In the genomic region with DNA sequence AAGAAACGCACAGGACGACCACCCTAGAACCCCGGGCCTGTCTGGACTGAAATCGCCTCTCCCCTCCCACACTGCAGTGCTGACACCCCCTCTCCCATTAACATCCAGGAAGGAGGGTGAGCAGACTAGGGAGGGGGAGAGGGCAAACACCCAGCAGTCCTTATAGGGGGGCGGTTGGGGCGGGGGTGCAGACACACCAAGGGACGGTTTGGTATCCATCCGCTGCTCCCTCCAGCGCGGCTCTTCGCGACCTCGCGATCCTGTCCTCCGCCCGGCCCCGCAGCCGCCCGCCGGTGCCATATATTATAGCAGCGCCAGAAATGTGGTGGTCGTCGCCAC, we compare ENCODE assay signal across 8 cellular contexts. TPM values are rescaled to one million over a fixed set of nuclear protein-coding genes. Genes with fewer than 3 reads are reported as not detected.
DNase-seq lines count a peak whose midpoint lies in the region; ATAC-seq and TF ChIP-seq lines count a peak whose summit lies in the region.

No MANE protein-coding gene starts in this region.

- no peaks in the 10 kb centered on the region for H3K36me3 ChIP-seq in mucosa of rectum (ENCODE audit: control insufficient read depth in 2 of 2, insufficient read depth in 2 of 2, low read length in 2 of 2)

- no peaks in the 10 kb centered on the region for H3K4me1 ChIP-seq in mucosa of rectum (ENCODE audit: control insufficient read depth in 2 of 2, insufficient read depth in 2 of 2, low read length in 2 of 2)

- peak overlapping the region in 1 of 2 donors; percentile 34 for H3K9ac ChIP-seq in mucosa of rectum (ENCODE audit: low read depth in 1 of 2, low read length in 2 of 2)

- DNase-seq in Right ventricle myocardium inferior (ENCODE audit: missing footprints) (no peak), cardiac septum (ENCODE audit: low spot score) (no peak), dorsolateral prefrontal cortex (no peak), OCI-M2 (lab: John Stamatoyannopoulos, UW; ENCODE audit: unreplicated experiment) (no peak), HUDEP-2 (lab: John Stamatoyannopoulos, UW; ENCODE audit: unreplicated experiment in 76 of 76) (no peak), NCI-H226 (no peak)

- no peaks in the 10 kb centered on the region for H3K9me3 ChIP-seq in mucosa of rectum (ENCODE audit: control insufficient read depth in 2 of 2, low read length in 2 of 2)

- ATAC-seq in Right ventricle myocardium inferior (peak; percentile 3), GM19467 (IDR thresholded peaks at IDR 0.05; ENCODE audit: unreplicated experiment) (no peak)

- H3K27ac ChIP-seq in dorsolateral prefrontal cortex (peak overlapping the region in 50 of 59 donors; percentile 40 to 91 (median 84)), mucosa of rectum (ENCODE audit: low read depth in 2 of 2, low read length in 2 of 2) (no peak overlapping the region)

- H3K27me3 ChIP-seq in dorsolateral prefrontal cortex (peaks cover 0 to 79% (median 5%) of the 10 kb centered on the region in 45 donors), mucosa of rectum (ENCODE audit: control insufficient read depth in 2 of 2, insufficient read depth in 2 of 2, low read length in 2 of 2) (no peaks in the 10 kb centered on the region)

- peak overlapping the region; percentile 38 to 80 (median 67) for H3K4me3 ChIP-seq in dorsolateral prefrontal cortex
- peak overlapping the region; percentile 52 to 69 for H3K4me3 ChIP-seq in mucosa of rectum (ENCODE audit: low read length in 2 of 2)

- intact Hi-C loops in Right ventricle myocardium inferior (cut with DNase I) (loop anchor here (10.0 kb wide), 1 partner anchor 64 kb away; the partner anchor contains the start of gene GPRASP2), cardiac septum (cut with DNase I) (loop anchor here (5.0 kb wide), 1 partner anchor 61 kb away; the partner anchor contains the start of gene GPRASP2), dorsolateral prefrontal cortex (cut with DNase I) (loop anchor here (2.0 to 10.0 kb wide), 3 partner anchors 48 to 136 kb away; partner anchors contain the start of genes GPRASP2 (in 1 of the 2) and TMSB15A (in 1 of the 2))

- no peak for TF ChIP-seq CTCF in dorsolateral prefrontal cortex (IDR thresholded peaks at IDR 0.05 in 54 of 56, conservative IDR thresholded peaks at IDR 0.05 in 2 of 56; ENCODE audit: low read depth in 1 of 56, partially characterized antibody in 56 of 56)

RNA-seq across cellular contexts. Expression of gene GPRASP1, which starts 0.4 kb away (rescaled TPM):
- total RNA-seq in Right ventricle myocardium inferior (4.1 TPM), cardiac septum (8.2 TPM), dorsolateral prefrontal cortex (100 to 1,000 TPM in 78 of 120 experiments, 10 to 100 TPM in 42; 50.9 to 168 (median 113) TPM)

RNA-seq across cellular contexts. Expression of gene ARMCX5, which starts 51.6 kb away (rescaled TPM):
- total RNA-seq in Right ventricle myocardium inferior (3.2 TPM), cardiac septum (5.4 TPM), dorsolateral prefrontal cortex (10 to 100 TPM in 91 of 120 experiments, 1 to 10 TPM in 29; 4.7 to 24.1 (median 12.2) TPM)

Comparison
In these comparisons a context has a peak if more than half of its experiments do, and no peak if none do; other contexts are left out.
1. H3K27ac ChIP-seq: peak in dorsolateral prefrontal cortex (50 of 59); none in mucosa of rectum (0 of 2).